ENCODE assay signal across 22 cellular contexts in the genomic region with DNA sequence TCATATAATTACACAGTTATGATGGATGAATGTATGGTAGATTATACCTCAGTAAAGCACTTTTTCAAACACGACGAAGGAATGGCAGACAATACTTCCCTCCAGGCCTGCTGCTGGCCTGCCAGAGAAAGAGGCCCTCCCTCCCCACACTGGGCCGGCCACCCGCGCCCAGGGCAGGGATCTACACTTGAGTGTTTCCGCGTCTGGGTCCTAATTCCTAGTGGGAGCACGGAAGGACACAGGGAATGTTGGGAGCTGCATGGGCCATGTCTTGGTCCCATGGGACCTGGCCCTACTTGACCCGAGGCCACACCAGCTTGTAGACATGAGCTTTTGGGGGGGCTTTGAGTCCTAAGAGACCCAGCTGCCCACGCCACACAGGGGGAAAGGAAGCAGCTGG. TPM values are rescaled to one million over a fixed set of nuclear protein-coding genes. Genes with fewer than 3 reads are reported as not detected.
DNase-seq lines count a peak whose midpoint lies in the region; ATAC-seq and TF ChIP-seq lines count a peak whose summit lies in the region.
"Had no signal": no experiment of that assay in that cellular context is flagged by ENCODE, and none has a peak within 500 bp of the region (broad histone marks: within the 10 kb centered on the region; RNA-seq: fewer than 3 reads in every experiment).

No MANE protein-coding gene starts in this region.

- H3K4me2 ChIP-seq in neuronal stem cell (ENCODE audit: insufficient read depth, low read length, poor library complexity, severe bottlenecking): no peak overlapping the region
- H3K4me2 ChIP-seq: PC-9 had no signal

- H2BK120ac ChIP-seq in neuronal stem cell (ENCODE audit: low read depth, low read length): no peak overlapping the region

- H2AK5ac ChIP-seq in neuronal stem cell (ENCODE audit: low read depth, low read length): peak overlapping the region; percentile 67

- no peak for TF ChIP-seq CTCF in foreskin keratinocyte (conservative IDR thresholded peaks at IDR 0.05)

- no peak overlapping the region for H2BK5ac ChIP-seq in neuronal stem cell (ENCODE audit: low read length)

- DNase-seq in foreskin keratinocyte: no peak
- no peak for DNase-seq in neuronal stem cell (ENCODE audit: low spot score)
- DNase-seq in Kasumi-1 (lab: John Stamatoyannopoulos, UW): no peak
- no peak for DNase-seq in NCI-H82 (lab: John Stamatoyannopoulos, UW)
- no peak for DNase-seq in T-helper 17 cell
- DNase-seq in NCI-H2171 treated with DMSO at 0.1 percent for 48 hours (lab: John Stamatoyannopoulos, UW): no peak
- DNase-seq: DMS153; DND-41; GOT3; MV-4-11; NCI-H1105; NCI-H1436 treated with DMSO at 0.1 percent for 48 hours; NCI-H187 treated with DMSO at 0.1 percent for 48 hours; NCI-H524; NCI-H774; NK-92 treated with Interleukin-12 subunit alpha and Interleukin-12 subunit beta, amount 100 ng/mL, for 24 hours; PC-9; Right ventricle myocardium superior had no signal

- peak overlapping the region; percentile 71 for H3K23ac ChIP-seq in neuronal stem cell (ENCODE audit: low read depth, low read length, poor library complexity)

- H3K9me3 ChIP-seq in ES-I3 (ENCODE audit: control insufficient read depth, insufficient read depth, low read length) (peaks cover 5% of the 10 kb centered on the region; the same call in 1 of the 2 replicates), HUES48 (ENCODE audit: control insufficient read depth, insufficient read depth, low read length) (no peaks in the 10 kb centered on the region), neuronal stem cell (replicated peaks in 1 of 2; ENCODE audit: control insufficient read depth in 2 of 2, insufficient read depth in 1 of 2, low read depth in 1 of 2, low read length in 2 of 2) (peaks cover 0 to 13% of the 10 kb centered on the region in 2 donors), T-helper 17 cell (ENCODE audit: control insufficient read depth, low read length, poor library complexity, severe bottlenecking) (peaks cover 10% of the 10 kb centered on the region)
- H3K9me3 ChIP-seq: SJSA1 had no signal

- H2BK12ac ChIP-seq in neuronal stem cell (ENCODE audit: low read length): no peak overlapping the region

- WGBS in neuronal stem cell (ENCODE audit: extremely low coverage in 2 of 2, insufficient read length in 2 of 2, insufficient replicate concordance in 1 of 2), 2 donors: no CpG with 5 or more reads among the region's 10 CpGs

- peak overlapping the region; percentile 38 for H3K4ac ChIP-seq in neuronal stem cell (ENCODE audit: low read length)

- no peaks in the 10 kb centered on the region for H3K27me3 Mint-ChIP-seq in T-helper 17 cell

- H2BK15ac ChIP-seq in neuronal stem cell (ENCODE audit: low read length): peak overlapping the region; percentile 60

- H3K79me1 ChIP-seq in neuronal stem cell (ENCODE audit: low read depth, low read length): no peaks in the 10 kb centered on the region

- H2AFZ ChIP-seq in neuronal stem cell (ENCODE audit: low read length): no peak overlapping the region
- H2AFZ ChIP-seq: PC-9 had no signal

- H3K36me3 ChIP-seq in ES-I3 (ENCODE audit: insufficient read depth, low read length) (no peaks in the 10 kb centered on the region), HUES48 (ENCODE audit: control insufficient read depth, insufficient read depth, low read length) (peaks cover 4% of the 10 kb centered on the region), neuronal stem cell (replicated peaks in 1 of 2; ENCODE audit: control insufficient read depth in 2 of 2, insufficient read depth in 2 of 2, low read length in 2 of 2) (peaks cover 2 to 10% of the 10 kb centered on the region in 2 donors)

- ATAC-seq in foreskin keratinocyte (no peak), T-helper 17 cell (no peak)
- ATAC-seq: K562 had no signal

- H3K4me3 ChIP-seq in HUES48 (ENCODE audit: low read depth, low read length): no peak overlapping the region
- no peak overlapping the region for H3K4me3 ChIP-seq in neuronal stem cell (ENCODE audit: low read length in 2 of 2)
- H3K4me3 ChIP-seq: K562, PC-9, SJSA1 had no signal

- H3K27me3 ChIP-seq in HUES48 (ENCODE audit: control insufficient read depth, insufficient read depth, low read length) (no peaks in the 10 kb centered on the region), foreskin keratinocyte (no peaks in the 10 kb centered on the region), neuronal stem cell (ENCODE audit: control insufficient read depth in 3 of 3, insufficient read depth in 3 of 3, low read depth in 1 of 3, low read length in 3 of 3) (no peaks in the 10 kb centered on the region)
- H3K27me3 ChIP-seq: SJSA1 had no signal

- H4K91ac ChIP-seq in neuronal stem cell (ENCODE audit: low read depth, low read length, poor library complexity): no peak overlapping the region

- H3K18ac ChIP-seq in neuronal stem cell (ENCODE audit: low read length): peak overlapping the region; percentile 94

- H3K4me3 Mint-ChIP-seq in T-helper 17 cell: no peak overlapping the region

- H3K14ac ChIP-seq in neuronal stem cell (ENCODE audit: low read length): no peak overlapping the region

- peaks cover 28% of the 10 kb centered on the region for H3K4me1 ChIP-seq in ES-I3 (ENCODE audit: insufficient read depth, low read length)
- H3K4me1 ChIP-seq in HUES48 (ENCODE audit: control insufficient read depth, insufficient read depth, low read length): peaks cover 42% of the 10 kb centered on the region
- peaks cover 3% of the 10 kb centered on the region for H3K4me1 ChIP-seq in foreskin keratinocyte
- peaks cover 19 to 41% of the 10 kb centered on the region in 2 donors for H3K4me1 ChIP-seq in neuronal stem cell (ENCODE audit: control insufficient read depth in 2 of 2, insufficient read depth in 1 of 2, low read depth in 1 of 2, low read length in 2 of 2)
- H3K4me1 ChIP-seq: SJSA1 had no signal

- H3K9ac ChIP-seq in ES-I3 (ENCODE audit: low read depth, low read length) (peak overlapping the region; percentile 50; the same call in 1 of the 2 replicates), HUES48 (ENCODE audit: low read depth, low read length) (no peak overlapping the region), neuronal stem cell (ENCODE audit: low read depth, low read length, poor library complexity) (no peak overlapping the region)

- no peak overlapping the region for H3K27ac Mint-ChIP-seq in T-helper 17 cell

- H3K27ac ChIP-seq in HUES48 (ENCODE audit: low read depth, low read length): peak overlapping the region; percentile 88
- H3K27ac ChIP-seq in foreskin keratinocyte: peak overlapping the region; percentile 87
- H3K27ac ChIP-seq in neuronal stem cell (replicated peaks; ENCODE audit: low read length): no peak overlapping the region
- H3K27ac ChIP-seq: PC-9, SJSA1 had no signal

- peaks cover 4% of the 10 kb centered on the region for H3K4me1 Mint-ChIP-seq in T-helper 17 cell

- no peak overlapping the region for H4K8ac ChIP-seq in neuronal stem cell (ENCODE audit: low read depth, low read length)

- peaks cover 10% of the 10 kb centered on the region for H3K36me3 Mint-ChIP-seq in T-helper 17 cell (ENCODE audit: low read depth)

RNA-seq across cellular contexts. Expression of gene STX2, which starts 52.0 kb away (rescaled TPM):
- total RNA-seq in foreskin keratinocyte (19.0 and 21.3 TPM in 2 replicates), T-helper 17 cell (10 to 100 TPM; 22.5 to 41.1 TPM)
- polyA plus RNA-seq in foreskin keratinocyte: 10.3 and 11.7 TPM in 2 replicates
- polyA plus RNA-seq in neuronal stem cell (2013, experiment 1 of 2): 26.0 TPM
- 28.0 TPM for polyA plus RNA-seq in neuronal stem cell (2013, experiment 2 of 2)
